In the genomic region with DNA sequence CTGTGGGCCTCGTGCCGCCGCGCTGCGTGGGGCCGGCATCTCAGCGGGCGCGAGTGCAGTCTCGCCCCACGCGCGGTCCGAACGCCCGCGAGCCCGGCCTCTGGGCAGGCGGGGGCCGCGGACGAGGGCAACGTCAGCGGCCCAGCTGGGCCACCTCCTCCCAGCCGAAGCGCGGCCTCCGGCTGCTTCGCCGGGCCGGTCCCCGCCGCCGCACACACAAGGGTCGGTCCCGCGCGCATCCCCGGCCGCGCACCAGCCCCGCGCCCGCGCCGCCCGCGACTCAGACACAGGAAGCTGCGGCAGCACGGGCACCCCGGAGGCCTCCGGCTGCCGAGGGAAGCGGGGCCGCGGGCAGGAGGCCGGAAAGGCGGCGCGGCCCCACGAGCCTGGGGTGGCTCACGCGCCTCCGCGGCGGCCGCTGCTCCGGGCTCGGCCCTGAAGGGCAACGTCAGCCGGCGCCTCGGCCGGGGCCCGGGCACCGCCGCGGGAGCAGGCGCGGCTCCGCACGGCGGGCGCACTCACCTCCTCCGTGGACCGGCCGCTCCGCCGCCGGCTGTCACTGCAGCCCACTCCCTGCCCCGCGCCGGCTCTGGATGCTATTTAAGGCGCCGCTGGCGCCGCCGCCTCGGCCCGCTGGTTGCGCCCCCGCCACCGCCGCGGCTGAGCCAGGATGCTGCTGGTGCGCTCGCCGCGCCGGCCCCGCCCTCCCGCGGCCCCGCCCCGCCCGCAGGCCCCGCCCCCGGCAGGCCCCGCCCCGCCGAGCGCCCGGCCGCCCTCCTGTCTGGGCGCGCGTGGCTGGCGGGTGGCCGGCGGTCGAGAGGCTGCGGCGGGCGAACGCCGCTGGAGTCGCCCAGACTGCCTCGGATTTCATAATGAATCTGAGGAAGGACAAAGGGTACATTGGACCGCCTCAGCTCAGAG, we compare ENCODE assay signal across 8 cellular contexts. TPM values are rescaled to one million over a fixed set of nuclear protein-coding genes. Genes with fewer than 3 reads are reported as not detected.
DNase-seq lines count a peak whose midpoint lies in the region; ATAC-seq and TF ChIP-seq lines count a peak whose summit lies in the region.

ACSL1 (minus strand) TSS at position 575 of the 921 bp plus-strand sequence. CDS start 22,454 bp downstream, outside the sequence.

- H3K4me3 Mint-ChIP-seq in IgD-negative memory B cell = peak within 1 kb of the TSS; percentile 93 to 97 (median 96)
- peak within 1 kb of the TSS; percentile 92 for H3K4me3 Mint-ChIP-seq in activated naive CD8-positive, alpha-beta T cell

- H3K4me1 ChIP-seq in cardiac muscle cell (ENCODE audit: low read depth) (peaks cover 32% of the 10 kb centered on the region), trophoblast cell (ENCODE audit: control insufficient read depth in 1 of 2, insufficient read depth in 2 of 2, low read length in 2 of 2) (peaks cover 12 to 13% of the 10 kb centered on the region in 2 experiments), transverse colon (peaks cover 0 to 22% (median 11%) of the 10 kb centered on the region in 4 donors)

- H2BK12ac ChIP-seq in trophoblast cell (ENCODE audit: low read length) = peak within 1 kb of the TSS; percentile 39

- H3K27ac ChIP-seq in cardiac muscle cell = peak within 1 kb of the TSS; percentile 81
- H3K27ac ChIP-seq in trophoblast cell (ENCODE audit: low read depth, low read length) = no peak within 1 kb of the TSS
- H3K27ac ChIP-seq in transverse colon = peak within 1 kb of the TSS; percentile 82 to 83 (median 82)

- no CpG with 5 or more reads among the region's 139 CpGs for WGBS in trophoblast cell (ENCODE audit: extremely low coverage, insufficient coverage, insufficient read length)
- 0% methylated on average over 45 of the region's 139 CpGs; no CpG with 5 or more reads in 1 of the 2 donors for WGBS in transverse colon (ENCODE audit: low coverage in 1 of 2), 2 donors

- peak; percentile 37 for TF ChIP-seq POLR2A in transverse colon (IDR thresholded peaks at IDR 0.05)

- H3K27me3 ChIP-seq in cardiac muscle cell (peaks cover 23% of the 10 kb centered on the region), trophoblast cell (ENCODE audit: insufficient read depth, low read length) (peaks cover 18% of the 10 kb centered on the region), transverse colon (no peaks in the 10 kb centered on the region)

- H3K9me3 Mint-ChIP-seq in IgD-negative memory B cell = no peaks in the 10 kb centered on the region
- H3K9me3 Mint-ChIP-seq in activated naive CD8-positive, alpha-beta T cell (ENCODE audit: low read depth) = no peaks in the 10 kb centered on the region

- H3K4me2 ChIP-seq in trophoblast cell (ENCODE audit: low read length) = peak within 1 kb of the TSS; percentile 100

- H3K4me1 Mint-ChIP-seq in IgD-negative memory B cell = peaks cover 21 to 36% (median 35%) of the 10 kb centered on the region in 3 donors
- H3K4me1 Mint-ChIP-seq in activated naive CD8-positive, alpha-beta T cell (ENCODE audit: low read depth) = peaks cover 35% of the 10 kb centered on the region

- TF ChIP-seq CTCF in cardiac muscle cell (IDR thresholded peaks at IDR 0.05; ENCODE audit: low read depth, low read length) = no peak
- no peak for TF ChIP-seq CTCF in transverse colon (IDR thresholded peaks at IDR 0.05)

- H3K79me2 ChIP-seq in trophoblast cell (ENCODE audit: control insufficient read depth, insufficient read depth, low read length, poor library complexity) = no peaks in the 10 kb centered on the region

- H2BK5ac ChIP-seq in trophoblast cell (ENCODE audit: low read depth, low read length, poor library complexity) = no peak within 1 kb of the TSS

- H3K36me3 Mint-ChIP-seq in IgD-negative memory B cell = no peaks in the 10 kb centered on the region
- H3K36me3 Mint-ChIP-seq in activated naive CD8-positive, alpha-beta T cell = no peaks in the 10 kb centered on the region

- H3K4ac ChIP-seq in trophoblast cell (ENCODE audit: low read depth, low read length) = no peak within 1 kb of the TSS

- H2BK120ac ChIP-seq in trophoblast cell (ENCODE audit: insufficient read depth, low read length, poor library complexity) = no peak within 1 kb of the TSS

- peak within 1 kb of the TSS; percentile 18 for H3K14ac ChIP-seq in trophoblast cell (ENCODE audit: low read length)

- H3K36me3 ChIP-seq in cardiac muscle cell = no peaks in the 10 kb centered on the region
- no peaks in the 10 kb centered on the region for H3K36me3 ChIP-seq in trophoblast cell (ENCODE audit: control insufficient read depth in 1 of 2, insufficient read depth in 2 of 2, low read length in 2 of 2)
- no peaks in the 10 kb centered on the region for H3K36me3 ChIP-seq in transverse colon

- TF ChIP-seq EP300 in transverse colon (IDR thresholded peaks at IDR 0.05; ENCODE audit: low read depth) = no peak

- H4K8ac ChIP-seq in trophoblast cell (ENCODE audit: low read depth, low read length) = peak within 1 kb of the TSS; percentile 68

- H3K18ac ChIP-seq in trophoblast cell (ENCODE audit: low read length) = peak within 1 kb of the TSS; percentile 49

- H3K9me3 ChIP-seq in cardiac muscle cell (ENCODE audit: low read depth) (no peaks in the 10 kb centered on the region), trophoblast cell (ENCODE audit: insufficient read depth, low read depth, low read length) (peaks cover 4% of the 10 kb centered on the region), transverse colon (no peaks in the 10 kb centered on the region)

- peaks cover 2% of the 10 kb centered on the region for H3K79me1 ChIP-seq in trophoblast cell (ENCODE audit: low read length)

- peak within 1 kb of the TSS; percentile 86 for H2AFZ ChIP-seq in trophoblast cell (ENCODE audit: insufficient read depth, low read length, poor library complexity)

- H4K91ac ChIP-seq in trophoblast cell (ENCODE audit: low read depth, low read length) = no peak within 1 kb of the TSS

- intact Hi-C loops in transverse colon (cut with DNase I; ENCODE audit: low total_unique reads) = no loop called here

- H3K4me3 ChIP-seq in cardiac muscle cell (peak within 1 kb of the TSS; percentile 84), trophoblast cell (ENCODE audit: low read depth, low read length) (peak within 1 kb of the TSS; percentile 80), transverse colon (peak within 1 kb of the TSS; percentile 69 to 85 (median 74))

- no peak within 1 kb of the TSS for H3K23ac ChIP-seq in trophoblast cell (ENCODE audit: low read length)

- no peak within 1 kb of the TSS for H2AK5ac ChIP-seq in trophoblast cell (ENCODE audit: low read length)

- H3K27me3 Mint-ChIP-seq in IgD-negative memory B cell = no peaks in the 10 kb centered on the region
- H3K27me3 Mint-ChIP-seq in activated naive CD8-positive, alpha-beta T cell = no peaks in the 10 kb centered on the region

- peak; percentile 79 for ATAC-seq in GM21528 (IDR thresholded peaks at IDR 0.05; ENCODE audit: low FRiP score, unreplicated experiment)

- in situ Hi-C loops in transverse colon (cut with MboI; ENCODE audit: low pct_ligation_motif_present in 1 of 4, low pct_unique_long_range_greater_than_20kb in 1 of 4, low sequenced_read_pairs in 3 of 4) = no loop called here

- peak within 1 kb of the TSS; percentile 95 to 99 (median 95) for H3K27ac Mint-ChIP-seq in IgD-negative memory B cell
- peak within 1 kb of the TSS; percentile 90 for H3K27ac Mint-ChIP-seq in activated naive CD8-positive, alpha-beta T cell

- H4K12ac ChIP-seq in trophoblast cell (ENCODE audit: low read depth, low read length) = no peak within 1 kb of the TSS

- H3K9ac ChIP-seq in trophoblast cell (ENCODE audit: low read length) = peak within 1 kb of the TSS; percentile 63

- peak; percentile 73 for DNase-seq in EH (ENCODE audit: low read depth)
- peak; percentile 83 for DNase-seq in SKM-1 treated with dmso at 0.1 percent for 144 hours (lab: John Stamatoyannopoulos, UW; ENCODE audit: unreplicated experiment)
- DNase-seq in cardiac muscle cell (ENCODE audit: low read depth in 1 of 2, low spot score in 1 of 2) = peak; percentile 79 to 92
- DNase-seq in trophoblast cell = peak; percentile 70 to 79
- DNase-seq in transverse colon = peak; percentile 76

RNA-seq across cellular contexts. Expression of gene ACSL1, which starts in this region (rescaled TPM):
- polyA plus RNA-seq in IgD-negative memory B cell (9.2 TPM), cardiac muscle cell (74.8 and 76.6 TPM in 2 replicates)
- total RNA-seq in cardiac muscle cell (66.4 and 69.7 TPM in 2 replicates), transverse colon (10 to 100 TPM; 20.6 to 50.0 (median 40.0) TPM)
- polyA plus RNA-seq in trophoblast cell (2013) = 5.9 and 6.4 TPM in 2 replicates
